In genomic region chr22:39597236-39597869, GRCh38 we compare ENCODE assay signal across 17 cellular contexts. TPM values are rescaled to one million over a fixed set of nuclear protein-coding genes. Genes with fewer than 3 reads are reported as not detected.
"Had no signal": no experiment of that assay in that cellular context is flagged by ENCODE, and none has a peak within 500 bp of the region (broad histone marks: within the 10 kb centered on the region; RNA-seq: fewer than 3 reads in every experiment).

No MANE protein-coding gene starts in this region.

- H3K27ac ChIP-seq: coronary artery, esophagus squamous epithelium, gastroesophageal sphincter, neural progenitor cell, prostate gland, thyroid gland had no signal

- H3K9ac ChIP-seq: neural progenitor cell had no signal

- H3K36me3 Mint-ChIP-seq: neural progenitor cell had no signal

- H3K9me3 Mint-ChIP-seq: stimulated activated naive CD8-positive, alpha-beta T cell treated with anti-CD3 and anti-CD28 coated beads, Interleukin-15, Interleukin-2, amounts not matched to agents 100 ng/mL and 50 ng/mL, for 24 hours had no signal

- H3K4me2 ChIP-seq: neural progenitor cell had no signal

- H3K36me3 ChIP-seq: esophagus squamous epithelium, gastroesophageal sphincter, neural progenitor cell, prostate gland, thyroid gland had no signal

- H3K9me3 ChIP-seq: esophagus squamous epithelium, prostate gland, thyroid gland had no signal

- H2AFZ ChIP-seq: neural progenitor cell had no signal

- H3K4me1 ChIP-seq: neural progenitor cell, prostate gland had no signal

- DNase-seq: amniotic stem cell, cerebellar nuclear complex, esophagus squamous epithelium, head of caudate nucleus, substantia nigra had no signal

- H3K4me3 ChIP-seq: coronary artery, esophagus squamous epithelium, gastroesophageal sphincter, neural progenitor cell, prostate gland, thyroid gland had no signal

- ATAC-seq: gastroesophageal sphincter had no signal

- H3K4me3 Mint-ChIP-seq: activated CD4-positive, alpha-beta memory T cell treated with anti-CD3 and anti-CD28 coated beads, Interleukin-2, amount 10 ng/mL, durations not matched to agents 7 days and 5 days; activated naive CD4-positive, alpha-beta T cell treated with anti-CD3 and anti-CD28 coated beads for 36 hours; activated naive CD8-positive, alpha-beta T cell treated with anti-CD3 and anti-CD28 coated beads, Interleukin-2, amount 10 ng/mL, durations not matched to agents 7 days and 5 days; activated T-cell treated with anti-CD3 and anti-CD28 coated beads, Interleukin-2, amount 50 U/mL, for 72 hours; memory B cell; neural progenitor cell; stimulated activated naive CD8-positive, alpha-beta T cell treated with anti-CD3 and anti-CD28 coated beads, Interleukin-15, Interleukin-2, amounts not matched to agents 100 ng/mL and 50 ng/mL, for 24 hours had no signal

- H3K27me3 ChIP-seq: thyroid gland had no signal

- H3K27ac Mint-ChIP-seq: activated CD4-positive, alpha-beta memory T cell treated with anti-CD3 and anti-CD28 coated beads, Interleukin-2, amount 10 ng/mL, durations not matched to agents 7 days and 5 days; activated naive CD4-positive, alpha-beta T cell treated with anti-CD3 and anti-CD28 coated beads for 36 hours; activated naive CD8-positive, alpha-beta T cell treated with anti-CD3 and anti-CD28 coated beads, Interleukin-2, amount 10 ng/mL, durations not matched to agents 7 days and 5 days; activated T-cell treated with anti-CD3 and anti-CD28 coated beads, Interleukin-2, amount 50 U/mL, for 72 hours; neural progenitor cell; stimulated activated naive CD8-positive, alpha-beta T cell treated with anti-CD3 and anti-CD28 coated beads, Interleukin-15, Interleukin-2, amounts not matched to agents 100 ng/mL and 50 ng/mL, for 24 hours had no signal

RNA-seq across cellular contexts. Expression of gene CACNA1I, which starts 26.8 kb away (rescaled TPM):
- total RNA-seq: skeletal muscle tissue had no signal
